8 cellular contexts compared by ENCODE assay signal in genomic region chr14:105300542-105301102, GRCh38. TPM values are rescaled to one million over a fixed set of nuclear protein-coding genes. Genes with fewer than 3 reads are reported as not detected.
DNase-seq lines count a peak whose midpoint lies in the region; ATAC-seq and TF ChIP-seq lines count a peak whose summit lies in the region.

BRF1 (minus strand) TSS chr14:105301001; CDS start chr14:105300629, 372 bp downstream.

- H3K27ac ChIP-seq in Karpas-422 (ENCODE audit: low read length) (peak within 1 kb of the TSS; percentile 54), SK-N-MC (peak within 1 kb of the TSS; percentile 80), gastroesophageal sphincter (peak within 1 kb of the TSS; percentile 88 to 99 (median 98))

- H3K27me3 ChIP-seq in Karpas-422 (ENCODE audit: low read length) = no peaks in the 10 kb centered on the region
- H3K27me3 ChIP-seq in gastroesophageal sphincter = no peaks in the 10 kb centered on the region

- intact Hi-C loops in activated naive CD4-positive, alpha-beta T cell treated with anti-CD3 and anti-CD28 coated beads for 36 hours (cut with micrococcal nuclease) = loop anchor here (1.0 to 10.0 kb wide), 5 partner anchors 7 to 1596 kb away; partner anchors contain the start of genes CDCA4, PACS2 and TEDC1

- H3K36me3 ChIP-seq in Karpas-422 (ENCODE audit: insufficient read depth, low read length) (no peaks in the 10 kb centered on the region), SK-N-MC (ENCODE audit: insufficient read depth, low read length) (no peaks in the 10 kb centered on the region), gastroesophageal sphincter (no peaks in the 10 kb centered on the region)

- peak within 1 kb of the TSS; percentile 59; the same call in 1 of the 2 replicates for H2AFZ ChIP-seq in Karpas-422 (ENCODE audit: low read length)

- H3K9me3 Mint-ChIP-seq in activated naive CD4-positive, alpha-beta T cell treated with anti-CD3 and anti-CD28 coated beads for 36 hours = no peaks in the 10 kb centered on the region

- peak; percentile 52 to 68 for TF ChIP-seq POLR2A in gastroesophageal sphincter (IDR thresholded peaks at IDR 0.05)

- peak within 1 kb of the TSS; percentile 88 for H3K27ac Mint-ChIP-seq in activated naive CD4-positive, alpha-beta T cell treated with anti-CD3 and anti-CD28 coated beads for 36 hours

- peak within 1 kb of the TSS; percentile 92 for H3K4me2 ChIP-seq in Karpas-422 (ENCODE audit: low read depth, low read length, poor library complexity, severe bottlenecking)

- H4K20me1 ChIP-seq in Karpas-422 (ENCODE audit: insufficient read depth, low read depth, low read length) = peaks cover under 1% of the 10 kb centered on the region; the same call in 1 of the 2 replicates

- H3K9ac ChIP-seq in Karpas-422 (ENCODE audit: low read length) = peak within 1 kb of the TSS; percentile 85
- peak within 1 kb of the TSS; percentile 93 for H3K9ac ChIP-seq in SK-N-MC (ENCODE audit: insufficient read length)

- H3K4me3 Mint-ChIP-seq in activated naive CD4-positive, alpha-beta T cell treated with anti-CD3 and anti-CD28 coated beads for 36 hours = peak within 1 kb of the TSS; percentile 87

- H3K79me2 ChIP-seq in Karpas-422 (ENCODE audit: low read length) = no peaks in the 10 kb centered on the region

- H3K4me1 Mint-ChIP-seq in activated naive CD4-positive, alpha-beta T cell treated with anti-CD3 and anti-CD28 coated beads for 36 hours (ENCODE audit: low read depth) = peaks cover 33% of the 10 kb centered on the region

- WGBS in gastroesophageal sphincter (ENCODE audit: low coverage in 1 of 2), 2 donors = no CpG with 5 or more reads among the region's 90 CpGs

- H3K9me3 ChIP-seq in Karpas-422 (ENCODE audit: low read length) = no peaks in the 10 kb centered on the region
- H3K9me3 ChIP-seq in SK-N-MC (ENCODE audit: low read depth, low read length) = no peaks in the 10 kb centered on the region
- H3K9me3 ChIP-seq in gastroesophageal sphincter = no peaks in the 10 kb centered on the region

- peak in 1 of 4 experiments; percentile 7 for TF ChIP-seq CTCF in gastroesophageal sphincter (IDR thresholded peaks at IDR 0.05)

- ATAC-seq in GM21825 (IDR thresholded peaks at IDR 0.05; ENCODE audit: unreplicated experiment) (peak; percentile 75), gastroesophageal sphincter (peak; percentile 97)

- H3K9me2 ChIP-seq in Karpas-422 (replicated peaks; ENCODE audit: insufficient read depth, low read length) = no peaks in the 10 kb centered on the region

- peaks cover 6% of the 10 kb centered on the region for H3K36me3 Mint-ChIP-seq in activated naive CD4-positive, alpha-beta T cell treated with anti-CD3 and anti-CD28 coated beads for 36 hours (ENCODE audit: low read depth)

- no peak for TF ChIP-seq EP300 in gastroesophageal sphincter (IDR thresholded peaks at IDR 0.05)

- peak within 1 kb of the TSS; percentile 84 for H3K4me3 ChIP-seq in Karpas-422 (ENCODE audit: low read length)
- peak within 1 kb of the TSS; percentile 96 for H3K4me3 ChIP-seq in SK-N-MC
- peak within 1 kb of the TSS; percentile 47 to 89 for H3K4me3 ChIP-seq in gastroesophageal sphincter

- CTCF ChIA-PET in activated naive CD4-positive, alpha-beta T cell treated with anti-CD3 and anti-CD28 coated beads for 36 hours (lab: Charles Lee) = interaction anchor here (0.6 to 1.2 kb wide), 3 partner anchors 181 to 475 kb away, joined by 3 to 4 read pairs (median 3); no protein-coding TSS in a partner anchor

- no peaks in the 10 kb centered on the region for H3K27me3 Mint-ChIP-seq in activated naive CD4-positive, alpha-beta T cell treated with anti-CD3 and anti-CD28 coated beads for 36 hours (ENCODE audit: low read depth)

- peaks cover 11% of the 10 kb centered on the region for H3K4me1 ChIP-seq in Karpas-422 (ENCODE audit: low read length)
- peaks cover 0 to 30% (median 15%) of the 10 kb centered on the region in 3 donors for H3K4me1 ChIP-seq in gastroesophageal sphincter

- peak; percentile 94 for DNase-seq in EH (ENCODE audit: low read depth)
- peak; percentile 96 for DNase-seq in Karpas-422
- DNase-seq in SK-N-MC (ENCODE audit: low read depth, low spot score) = peak; percentile 50
- DNase-seq in activated naive CD4-positive, alpha-beta T cell treated with anti-CD3 and anti-CD28 coated beads for 36 hours = peak; percentile 97
- DNase-seq in non-pigmented ciliary epithelial cell (ENCODE audit: low read depth) = peak; percentile 30
- peak; percentile 80 for DNase-seq in superior temporal gyrus (ENCODE audit: extremely low spot score)

RNA-seq across cellular contexts. Expression of gene BRF1, which starts in this region (rescaled TPM):
- 19.0 and 54.9 TPM in 2 replicates for total RNA-seq in Karpas-422 (2014; rRNA removed; shearing (Covaris generic); ENCODE audit: low replicate concordance)
- 10 to 100 TPM; 20.6 to 23.4 TPM for total RNA-seq in activated naive CD4-positive, alpha-beta T cell treated with anti-CD3 and anti-CD28 coated beads for 36 hours
- total RNA-seq in gastroesophageal sphincter = 10 to 100 TPM; 25.2 to 35.6 (median 30.9) TPM

Comparison
In these comparisons a context has a peak if more than half of its experiments do, and no peak if none do; other contexts are left out.
1. Peak in every context shown above with its lines: DNase-seq, ATAC-seq, H3K4me3 ChIP-seq and H3K27ac ChIP-seq.
2. DNase-seq: peak in every context shown above with its lines; median percentile 97 in activated naive CD4-positive, alpha-beta T cell treated with anti-CD3 and anti-CD28 coated beads for 36 hours; 96 in Karpas-422; 94 in EH; 80 in superior temporal gyrus; 50 in SK-N-MC; 30 in non-pigmented ciliary epithelial cell.